1 cellular context compared by ENCODE assay signal in genomic region chr3:42581709-42582473, GRCh38.
TF ChIP-seq lines count a peak whose summit lies in the region.

A gene with protein sequence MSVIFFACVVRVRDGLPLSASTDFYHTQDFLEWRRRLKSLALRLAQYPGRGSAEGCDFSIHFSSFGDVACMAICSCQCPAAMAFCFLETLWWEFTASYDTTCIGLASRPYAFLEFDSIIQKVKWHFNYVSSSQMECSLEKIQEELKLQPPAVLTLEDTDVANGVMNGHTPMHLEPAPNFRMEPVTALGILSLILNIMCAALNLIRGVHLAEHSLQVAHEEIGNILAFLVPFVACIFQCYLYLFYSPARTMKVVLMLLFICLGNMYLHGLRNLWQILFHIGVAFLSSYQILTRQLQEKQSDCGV (minus strand): TSS chr3:42581967. CDS start chr3:42569046, 12,921 bp downstream.

TF ChIP-seq in K562, 482 proteins besides CTCF, POLR2A, EP300 and RAD21 (continued from another document and continues in another):
- TF ChIP-seq, protein P1, sequence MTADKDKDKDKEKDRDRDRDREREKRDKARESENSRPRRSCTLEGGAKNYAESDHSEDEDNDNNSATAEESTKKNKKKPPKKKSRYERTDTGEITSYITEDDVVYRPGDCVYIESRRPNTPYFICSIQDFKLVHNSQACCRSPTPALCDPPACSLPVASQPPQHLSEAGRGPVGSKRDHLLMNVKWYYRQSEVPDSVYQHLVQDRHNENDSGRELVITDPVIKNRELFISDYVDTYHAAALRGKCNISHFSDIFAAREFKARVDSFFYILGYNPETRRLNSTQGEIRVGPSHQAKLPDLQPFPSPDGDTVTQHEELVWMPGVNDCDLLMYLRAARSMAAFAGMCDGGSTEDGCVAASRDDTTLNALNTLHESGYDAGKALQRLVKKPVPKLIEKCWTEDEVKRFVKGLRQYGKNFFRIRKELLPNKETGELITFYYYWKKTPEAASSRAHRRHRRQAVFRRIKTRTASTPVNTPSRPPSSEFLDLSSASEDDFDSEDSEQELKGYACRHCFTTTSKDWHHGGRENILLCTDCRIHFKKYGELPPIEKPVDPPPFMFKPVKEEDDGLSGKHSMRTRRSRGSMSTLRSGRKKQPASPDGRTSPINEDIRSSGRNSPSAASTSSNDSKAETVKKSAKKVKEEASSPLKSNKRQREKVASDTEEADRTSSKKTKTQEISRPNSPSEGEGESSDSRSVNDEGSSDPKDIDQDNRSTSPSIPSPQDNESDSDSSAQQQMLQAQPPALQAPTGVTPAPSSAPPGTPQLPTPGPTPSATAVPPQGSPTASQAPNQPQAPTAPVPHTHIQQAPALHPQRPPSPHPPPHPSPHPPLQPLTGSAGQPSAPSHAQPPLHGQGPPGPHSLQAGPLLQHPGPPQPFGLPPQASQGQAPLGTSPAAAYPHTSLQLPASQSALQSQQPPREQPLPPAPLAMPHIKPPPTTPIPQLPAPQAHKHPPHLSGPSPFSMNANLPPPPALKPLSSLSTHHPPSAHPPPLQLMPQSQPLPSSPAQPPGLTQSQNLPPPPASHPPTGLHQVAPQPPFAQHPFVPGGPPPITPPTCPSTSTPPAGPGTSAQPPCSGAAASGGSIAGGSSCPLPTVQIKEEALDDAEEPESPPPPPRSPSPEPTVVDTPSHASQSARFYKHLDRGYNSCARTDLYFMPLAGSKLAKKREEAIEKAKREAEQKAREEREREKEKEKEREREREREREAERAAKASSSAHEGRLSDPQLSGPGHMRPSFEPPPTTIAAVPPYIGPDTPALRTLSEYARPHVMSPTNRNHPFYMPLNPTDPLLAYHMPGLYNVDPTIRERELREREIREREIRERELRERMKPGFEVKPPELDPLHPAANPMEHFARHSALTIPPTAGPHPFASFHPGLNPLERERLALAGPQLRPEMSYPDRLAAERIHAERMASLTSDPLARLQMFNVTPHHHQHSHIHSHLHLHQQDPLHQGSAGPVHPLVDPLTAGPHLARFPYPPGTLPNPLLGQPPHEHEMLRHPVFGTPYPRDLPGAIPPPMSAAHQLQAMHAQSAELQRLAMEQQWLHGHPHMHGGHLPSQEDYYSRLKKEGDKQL (CRISPR knock-in tag; IDR thresholded peaks at IDR 0.05; ENCODE audit: borderline replicate concordance): no peak
- TF ChIP-seq THRB (CRISPR knock-in tag; conservative IDR thresholded peaks at IDR 0.05) (no peak), TFE3 (CRISPR knock-in tag; IDR thresholded peaks at IDR 0.05) (peak; percentile 35; the same call in 1 of the 2 replicates), EZH2 (IDR thresholded peaks at IDR 0.05; ENCODE audit: borderline replicate concordance, low read depth, low read length) (no peak), POLR2B (IDR thresholded peaks at IDR 0.05; ENCODE audit: low read depth, partially characterized antibody) (peak; percentile 82), POU5F1 (IDR thresholded peaks at IDR 0.05; ENCODE audit: borderline replicate concordance, low read depth, low read length, partially characterized antibody) (no peak), PCBP1 (IDR thresholded peaks at IDR 0.05; ENCODE audit: low read depth, low read length, poor library complexity, severe bottlenecking) (peak; percentile 77), RFX1 (IDR thresholded peaks at IDR 0.05) (peak; percentile 96), ERF (CRISPR knock-in tag; IDR thresholded peaks at IDR 0.05) (0 out of 2 replicates have a peak, but pooled peaks have one; percentile 38), GABPB2 (CRISPR knock-in tag; conservative IDR thresholded peaks at IDR 0.05) (no peak), PML (IDR thresholded peaks at IDR 0.05; ENCODE audit: low read length) (peak; percentile 78), WHSC1 (IDR thresholded peaks at IDR 0.05; ENCODE audit: low read length) (no peak), PPARD (CRISPR knock-in tag; IDR thresholded peaks at IDR 0.05) (no peak), GTF2A2 (tag; IDR thresholded peaks at IDR 0.05) (no peak), SP2 (IDR thresholded peaks at IDR 0.05; ENCODE audit: extremely low read depth, low read depth, low read length, poor library complexity, severe bottlenecking) (no peak), MAFG (tag; conservative IDR thresholded peaks at IDR 0.05) (no peak), KDM2B (CRISPR knock-in tag; IDR thresholded peaks at IDR 0.05) (0 out of 2 replicates have a peak, but pooled peaks have one; percentile 52), ZNF586 (CRISPR knock-in tag; conservative IDR thresholded peaks at IDR 0.05) (no peak), PHF20 (IDR thresholded peaks at IDR 0.05; ENCODE audit: partially characterized antibody) (peak; percentile 67), FOXK2 (conservative IDR thresholded peaks at IDR 0.05 in 1 of 2, IDR thresholded peaks at IDR 0.05 in 1 of 2; ENCODE audit: low read depth in 2 of 2) (no peak; a peak in 3 of 4 replicates), EHMT2 (IDR thresholded peaks at IDR 0.05) (no peak), SRSF9 (IDR thresholded peaks at IDR 0.05; ENCODE audit: borderline replicate concordance, low read depth, low read length) (no peak), SRSF7 (optimal IDR thresholded peaks at IDR 0.05; ENCODE audit: low read depth, low read length) (no peak), ESRRA (IDR thresholded peaks at IDR 0.05; ENCODE audit: borderline replicate concordance, low read depth) (peak; percentile 87; the same call in 1 of the 2 replicates), ZNF699 (CRISPR knock-in tag; IDR thresholded peaks at IDR 0.05; ENCODE audit: insufficient replicate concordance) (no peak), GATAD2B (IDR thresholded peaks at IDR 0.05; ENCODE audit: borderline replicate concordance) (no peak), NFRKB (IDR thresholded peaks at IDR 0.05; ENCODE audit: low read depth) (0 out of 2 replicates have a peak, but pooled peaks have one; percentile 3), PHF21A (IDR thresholded peaks at IDR 0.05; ENCODE audit: borderline replicate concordance, low read depth) (no peak), EWSR1 (IDR thresholded peaks at IDR 0.05; ENCODE audit: borderline replicate concordance, low read depth, partially characterized antibody) (no peak), MAFK (IDR thresholded peaks at IDR 0.05; ENCODE audit: low read length) (no peak), ZNF282 (CRISPR knock-in tag; IDR thresholded peaks at IDR 0.05) (no peak), ZNF24 (IDR thresholded peaks at IDR 0.05) (peak; percentile 53; the same call in 1 of the 2 replicates), ZNF592 (IDR thresholded peaks at IDR 0.05) (0 out of 2 replicates have a peak, but pooled peaks have one; percentile 62), SAP30 (IDR thresholded peaks at IDR 0.05; ENCODE audit: borderline replicate concordance, insufficient read depth, low read depth, low read length, poor library complexity, severe bottlenecking) (peak; percentile 52), PYGO2 (tag; IDR thresholded peaks at IDR 0.05) (no peak), SMARCE1 (IDR thresholded peaks at IDR 0.05) (peak; percentile 80), HCFC1 (IDR thresholded peaks at IDR 0.05; ENCODE audit: low read depth, low read length) (peak; percentile 45), ZNF384 (IDR thresholded peaks at IDR 0.05; ENCODE audit: low read depth, low read length) (0 out of 2 replicates have a peak, but pooled peaks have one; percentile 8), ZNF12 (CRISPR knock-in tag; IDR thresholded peaks at IDR 0.05) (peak; percentile 82; the same call in 1 of the 2 replicates), PHB (CRISPR knock-in tag; IDR thresholded peaks at IDR 0.05) (no peak), HDAC8 (tag; IDR thresholded peaks at IDR 0.05) (no peak)
- TF ChIP-seq, protein P2, sequence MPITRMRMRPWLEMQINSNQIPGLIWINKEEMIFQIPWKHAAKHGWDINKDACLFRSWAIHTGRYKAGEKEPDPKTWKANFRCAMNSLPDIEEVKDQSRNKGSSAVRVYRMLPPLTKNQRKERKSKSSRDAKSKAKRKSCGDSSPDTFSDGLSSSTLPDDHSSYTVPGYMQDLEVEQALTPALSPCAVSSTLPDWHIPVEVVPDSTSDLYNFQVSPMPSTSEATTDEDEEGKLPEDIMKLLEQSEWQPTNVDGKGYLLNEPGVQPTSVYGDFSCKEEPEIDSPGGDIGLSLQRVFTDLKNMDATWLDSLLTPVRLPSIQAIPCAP (CRISPR knock-in tag; IDR thresholded peaks at IDR 0.05; ENCODE audit: borderline replicate concordance): no peak
- TF ChIP-seq, protein P3, sequence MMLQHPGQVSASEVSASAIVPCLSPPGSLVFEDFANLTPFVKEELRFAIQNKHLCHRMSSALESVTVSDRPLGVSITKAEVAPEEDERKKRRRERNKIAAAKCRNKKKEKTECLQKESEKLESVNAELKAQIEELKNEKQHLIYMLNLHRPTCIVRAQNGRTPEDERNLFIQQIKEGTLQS (IDR thresholded peaks at IDR 0.05): no peak; the same call in 1 of the 2 replicates
- TF ChIP-seq, protein P3 (CRISPR knock-in tag; conservative IDR thresholded peaks at IDR 0.05): peak; percentile 86; the same call in 1 of the 2 replicates
- TF ChIP-seq, protein P4, sequence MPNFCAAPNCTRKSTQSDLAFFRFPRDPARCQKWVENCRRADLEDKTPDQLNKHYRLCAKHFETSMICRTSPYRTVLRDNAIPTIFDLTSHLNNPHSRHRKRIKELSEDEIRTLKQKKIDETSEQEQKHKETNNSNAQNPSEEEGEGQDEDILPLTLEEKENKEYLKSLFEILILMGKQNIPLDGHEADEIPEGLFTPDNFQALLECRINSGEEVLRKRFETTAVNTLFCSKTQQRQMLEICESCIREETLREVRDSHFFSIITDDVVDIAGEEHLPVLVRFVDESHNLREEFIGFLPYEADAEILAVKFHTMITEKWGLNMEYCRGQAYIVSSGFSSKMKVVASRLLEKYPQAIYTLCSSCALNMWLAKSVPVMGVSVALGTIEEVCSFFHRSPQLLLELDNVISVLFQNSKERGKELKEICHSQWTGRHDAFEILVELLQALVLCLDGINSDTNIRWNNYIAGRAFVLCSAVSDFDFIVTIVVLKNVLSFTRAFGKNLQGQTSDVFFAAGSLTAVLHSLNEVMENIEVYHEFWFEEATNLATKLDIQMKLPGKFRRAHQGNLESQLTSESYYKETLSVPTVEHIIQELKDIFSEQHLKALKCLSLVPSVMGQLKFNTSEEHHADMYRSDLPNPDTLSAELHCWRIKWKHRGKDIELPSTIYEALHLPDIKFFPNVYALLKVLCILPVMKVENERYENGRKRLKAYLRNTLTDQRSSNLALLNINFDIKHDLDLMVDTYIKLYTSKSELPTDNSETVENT (CRISPR knock-in tag; IDR thresholded peaks at IDR 0.05): peak; percentile 44; the same call in 1 of the 2 replicates
- TF ChIP-seq, protein P5, sequence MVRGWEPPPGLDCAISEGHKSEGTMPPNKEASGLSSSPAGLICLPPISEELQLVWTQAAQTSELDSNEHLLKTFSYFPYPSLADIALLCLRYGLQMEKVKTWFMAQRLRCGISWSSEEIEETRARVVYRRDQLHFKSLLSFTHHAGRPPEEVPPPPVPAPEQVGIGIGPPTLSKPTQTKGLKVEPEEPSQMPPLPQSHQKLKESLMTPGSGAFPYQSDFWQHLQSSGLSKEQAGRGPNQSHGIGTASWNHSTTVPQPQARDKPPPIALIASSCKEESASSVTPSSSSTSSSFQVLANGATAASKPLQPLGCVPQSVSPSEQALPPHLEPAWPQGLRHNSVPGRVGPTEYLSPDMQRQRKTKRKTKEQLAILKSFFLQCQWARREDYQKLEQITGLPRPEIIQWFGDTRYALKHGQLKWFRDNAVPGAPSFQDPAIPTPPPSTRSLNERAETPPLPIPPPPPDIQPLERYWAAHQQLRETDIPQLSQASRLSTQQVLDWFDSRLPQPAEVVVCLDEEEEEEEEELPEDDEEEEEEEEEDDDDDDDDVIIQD (CRISPR knock-in tag; IDR thresholded peaks at IDR 0.05): no peak
